Comparison of ENCODE assay signal across 8 cellular contexts in genomic region chr21:29024474-29025327, GRCh38. TPM values are rescaled to one million over a fixed set of nuclear protein-coding genes. Genes with fewer than 3 reads are reported as not detected.
DNase-seq lines count a peak whose midpoint lies in the region; ATAC-seq, FAIRE-seq and TF ChIP-seq lines count a peak whose summit lies in the region.

Gene USP16, plus strand, starts transcription at chr21:29024668. Its CDS starts 3,246 bp downstream, at chr21:29027914.

- CTCF ChIA-PET in OCI-LY7 (lab: Charles Lee; ENCODE audit: unreplicated experiment) (no interaction called here), endothelial cell of umbilical vein (lab: Charles Lee) (interaction anchor here (0.8 to 1.5 kb wide), 3 partner anchors 22 to 59 kb away, joined by 3 to 6 read pairs (median 3); partner anchors contain the start of gene CCT8)

- dilution Hi-C loops in endothelial cell of umbilical vein (cut with MboI; ENCODE audit: extremely low pct_ligation_motif_present, low sequenced_read_pairs), result no loop called here

- no peaks in the 10 kb centered on the region for H3K9me2 ChIP-seq in OCI-LY7 (ENCODE audit: insufficient read depth, low read length)

- intact Hi-C loops in OCI-LY7 (cut with micrococcal nuclease; ENCODE audit: unreplicated experiment), result loop anchor here (2.0 kb wide), 3 partner anchors 22 to 48 kb away; partner anchors contain the start of genes CCT8 and LTN1
- intact Hi-C loops in endothelial cell of umbilical vein (cut with micrococcal nuclease), result loop anchor here (1.0 kb wide), 4 partner anchors 22 to 139 kb away; partner anchors contain the start of genes CCT8 and LTN1

- H3K36me3 ChIP-seq in OCI-LY7 (ENCODE audit: insufficient read depth, low read length) (peaks cover 20% of the 10 kb centered on the region), endothelial cell of umbilical vein (ENCODE audit: control insufficient read depth in 2 of 2, extremely low read depth in 1 of 2, insufficient read depth in 2 of 2, low read length in 2 of 2) (no peaks in the 10 kb centered on the region)

- H3K9me1 ChIP-seq in endothelial cell of umbilical vein (replicated peaks; ENCODE audit: control insufficient read depth, extremely low read depth, insufficient read depth, low read length), result no peaks in the 10 kb centered on the region

- H3K4me1 ChIP-seq in OCI-LY7 (ENCODE audit: insufficient read depth, low read length, poor library complexity, severe bottlenecking) (peaks cover 32% of the 10 kb centered on the region), endothelial cell of umbilical vein (ENCODE audit: control insufficient read depth, extremely low read depth, insufficient read depth, low read length) (peaks cover 8% of the 10 kb centered on the region)

- H3K27me3 ChIP-seq in endothelial cell of umbilical vein (ENCODE audit: control insufficient read depth in 2 of 2, insufficient read depth in 2 of 2, low read length in 2 of 2), result no peaks in the 10 kb centered on the region

- H4K20me1 ChIP-seq in OCI-LY7 (ENCODE audit: insufficient read depth, low read length) (no peaks in the 10 kb centered on the region), endothelial cell of umbilical vein (replicated peaks; ENCODE audit: control insufficient read depth, extremely low read depth, insufficient read depth, low read length) (no peaks in the 10 kb centered on the region)

- H3K4me3 ChIP-seq in OCI-LY7 (ENCODE audit: low read depth, low read length, poor library complexity, severe bottlenecking) (peak within 1 kb of the TSS; percentile 85), endothelial cell of umbilical vein (replicated peaks in 1 of 3; ENCODE audit: insufficient read depth in 1 of 3, low read depth in 1 of 3, low read length in 3 of 3) (peak within 1 kb of the TSS; percentile 33 to 80 (median 66))

- no peaks in the 10 kb centered on the region for H3K9me3 ChIP-seq in OCI-LY7 (ENCODE audit: low read length)
- H3K9me3 ChIP-seq in endothelial cell of umbilical vein (replicated peaks; ENCODE audit: control insufficient read depth, insufficient read depth, low read length), result no peaks in the 10 kb centered on the region

- H3K9ac ChIP-seq in endothelial cell of umbilical vein (replicated peaks; ENCODE audit: extremely low read depth, insufficient read depth, low read length), result peak within 1 kb of the TSS; percentile 92

- FAIRE-seq in D721Med (lab: Jason Lieb, UNC) (no peak), endothelial cell of umbilical vein (lab: Jason Lieb, UNC) (peak; percentile 83)

- BruUV-seq in OCI-LY7 (replicated peaks; lab: Mats Ljungman, UMichigan) (no TSS peak), endothelial cell of umbilical vein (replicated peaks; lab: Mats Ljungman, UMichigan) (TSS peak; percentile 47)

- peak; percentile 62 for TF ChIP-seq POLR2A in endothelial cell of umbilical vein (IDR thresholded peaks at IDR 0.05; ENCODE audit: low read depth, low read length)

- POLR2A ChIA-PET in OCI-LY7 (lab: Charles Lee) (interaction anchor here (0.6 to 5.8 kb wide), 13 partner anchors 21 to 295 kb away, joined by 3 to 54 read pairs (median 4); partner anchors contain the start of gene CCT8), endothelial cell of umbilical vein (lab: Charles Lee) (interaction anchor here (0.7 to 1.8 kb wide), 4 partner anchors 11 to 49 kb away, joined by 3 to 9 read pairs (median 5); partner anchors contain the start of genes CCT8 and LTN1)

- H3K4me2 ChIP-seq in OCI-LY7 (ENCODE audit: low read length), result peak within 1 kb of the TSS; percentile 92
- H3K4me2 ChIP-seq in endothelial cell of umbilical vein (ENCODE audit: insufficient read depth, low read length), result peak within 1 kb of the TSS; percentile 84

- H3K79me2 ChIP-seq in OCI-LY7 (ENCODE audit: insufficient read depth, low read depth, low read length) (peaks cover 46% of the 10 kb centered on the region), endothelial cell of umbilical vein (ENCODE audit: control insufficient read depth, insufficient read depth, low read length) (peaks cover 34% of the 10 kb centered on the region)

- DNase-seq in D721Med (ENCODE audit: insufficient read length, low spot score), result peak; percentile 91
- DNase-seq in HuH-7.5 (ENCODE audit: low spot score), result peak; percentile 97
- DNase-seq in OCI-LY7 (ENCODE audit: low spot score), result peak; percentile 97
- peak; percentile 88 for DNase-seq in activated T-cell treated with anti-CD3 and anti-CD28 coated beads for 1 hour (ENCODE audit: low read depth)
- peak; percentile 100 for DNase-seq in endothelial cell of umbilical vein (ENCODE audit: low read depth, low spot score)
- peak; percentile 95 for DNase-seq in midbrain (lab: John Stamatoyannopoulos, UW)
- peak; percentile 84 to 89 for DNase-seq in stimulated activated CD8-positive, alpha-beta memory T cell treated with anti-CD3 and anti-CD28 coated beads, Interleukin-2, amount 100 ng/mL, for 1 hour (ENCODE audit: low read depth in 2 of 2)

- H3K27ac ChIP-seq in OCI-LY7 (ENCODE audit: low read depth, low read length, poor library complexity, severe bottlenecking) (peak within 1 kb of the TSS; percentile 79), endothelial cell of umbilical vein (ENCODE audit: insufficient read depth, low read depth, low read length) (peak within 1 kb of the TSS; percentile 88)

- ATAC-seq in GM21526 (IDR thresholded peaks at IDR 0.05; ENCODE audit: low FRiP score, unreplicated experiment), result peak; percentile 94

- H2AFZ ChIP-seq in OCI-LY7 (ENCODE audit: low read length) (peak within 1 kb of the TSS; percentile 96), endothelial cell of umbilical vein (ENCODE audit: low read depth, low read length) (peak within 1 kb of the TSS; percentile 80)

- no peak for TF ChIP-seq CTCF in D721Med (IDR thresholded peaks at IDR 0.05; ENCODE audit: insufficient read depth, missing control alignments)
- TF ChIP-seq CTCF in OCI-LY7 (conservative IDR thresholded peaks at IDR 0.05; ENCODE audit: low read length), result no peak
- no peak for TF ChIP-seq CTCF in endothelial cell of umbilical vein (IDR thresholded peaks at IDR 0.05; ENCODE audit: extremely low read depth in 1 of 2, insufficient read depth in 1 of 2, low read depth in 1 of 2, low read length in 2 of 2)

TF ChIP-seq in endothelial cell of umbilical vein, 7 proteins besides CTCF, POLR2A, EP300 and RAD21:
- peak; percentile 69 for TF ChIP-seq POLR2AphosphoS5 (IDR thresholded peaks at IDR 0.05; ENCODE audit: insufficient read depth, low read depth, low read length)
- peak; percentile 19 for TF ChIP-seq MYC (IDR thresholded peaks at IDR 0.05; ENCODE audit: low read depth, low read length)
- no peak for TF ChIP-seq JUN (IDR thresholded peaks at IDR 0.05; ENCODE audit: borderline replicate concordance, insufficient read depth, insufficient read length, low read depth)
- TF ChIP-seq EZH2 (IDR thresholded peaks at IDR 0.05; ENCODE audit: borderline replicate concordance, low read depth, low read length, severe bottlenecking), result no peak
- TF ChIP-seq, protein P1, sequence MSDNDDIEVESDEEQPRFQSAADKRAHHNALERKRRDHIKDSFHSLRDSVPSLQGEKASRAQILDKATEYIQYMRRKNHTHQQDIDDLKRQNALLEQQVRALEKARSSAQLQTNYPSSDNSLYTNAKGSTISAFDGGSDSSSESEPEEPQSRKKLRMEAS (IDR thresholded peaks at IDR 0.05; ENCODE audit: insufficient read depth, insufficient read length), result peak; percentile 39
- no peak for TF ChIP-seq FOS (IDR thresholded peaks at IDR 0.05; ENCODE audit: borderline replicate concordance, insufficient read depth, low read length)
- no peak for TF ChIP-seq GATA2 (IDR thresholded peaks at IDR 0.05; ENCODE audit: insufficient read depth, insufficient read length, low read depth, low read length)
TF ChIP-seq in endothelial cell of umbilical vein: peak in this region for 3.

RNA-seq across cellular contexts. Expression of gene USP16, which starts in this region (rescaled TPM):
- total RNA-seq in OCI-LY7 (2014; rRNA removed; shearing (Covaris generic)), result 22.8 and 23.1 TPM in 2 replicates
- total RNA-seq in OCI-LY7 (2022) (34.2 and 35.4 TPM in 2 replicates), endothelial cell of umbilical vein (29.3 and 31.3 TPM in 2 replicates)
- polyA plus RNA-seq in endothelial cell of umbilical vein, result 4.0 and 5.9 TPM in 2 replicates
- 12.8 TPM in 2 replicates for polyA plus RNA-seq in endothelial cell of umbilical vein (2011; cell fraction: cytosol; rRNA removed)
- 27.1 and 38.2 TPM in 2 replicates for polyA plus RNA-seq in endothelial cell of umbilical vein (2011; cell fraction: nucleus; rRNA removed)
- polyA plus RNA-seq in endothelial cell of umbilical vein (2012), result 22.7 and 31.6 TPM in 2 replicates
- 10.8 and 11.6 TPM in 2 replicates for polyA minus RNA-seq in endothelial cell of umbilical vein
- 11.1 TPM for polyA minus RNA-seq in endothelial cell of umbilical vein (2011; cell fraction: cytosol; rRNA and poly(A)+ RNA removed)
- 14.8 and 20.9 TPM in 2 replicates for polyA minus RNA-seq in endothelial cell of umbilical vein (2011; cell fraction: nucleus; rRNA and poly(A)+ RNA removed)

Comparison
In these comparisons a context has a peak if more than half of its experiments do, and no peak if none do; other contexts are left out.
1. Peak in every context shown above with its lines: DNase-seq, ATAC-seq, H3K4me3 ChIP-seq and H3K27ac ChIP-seq.